ENCODE assay signal across 8 cellular contexts in the genomic region with DNA sequence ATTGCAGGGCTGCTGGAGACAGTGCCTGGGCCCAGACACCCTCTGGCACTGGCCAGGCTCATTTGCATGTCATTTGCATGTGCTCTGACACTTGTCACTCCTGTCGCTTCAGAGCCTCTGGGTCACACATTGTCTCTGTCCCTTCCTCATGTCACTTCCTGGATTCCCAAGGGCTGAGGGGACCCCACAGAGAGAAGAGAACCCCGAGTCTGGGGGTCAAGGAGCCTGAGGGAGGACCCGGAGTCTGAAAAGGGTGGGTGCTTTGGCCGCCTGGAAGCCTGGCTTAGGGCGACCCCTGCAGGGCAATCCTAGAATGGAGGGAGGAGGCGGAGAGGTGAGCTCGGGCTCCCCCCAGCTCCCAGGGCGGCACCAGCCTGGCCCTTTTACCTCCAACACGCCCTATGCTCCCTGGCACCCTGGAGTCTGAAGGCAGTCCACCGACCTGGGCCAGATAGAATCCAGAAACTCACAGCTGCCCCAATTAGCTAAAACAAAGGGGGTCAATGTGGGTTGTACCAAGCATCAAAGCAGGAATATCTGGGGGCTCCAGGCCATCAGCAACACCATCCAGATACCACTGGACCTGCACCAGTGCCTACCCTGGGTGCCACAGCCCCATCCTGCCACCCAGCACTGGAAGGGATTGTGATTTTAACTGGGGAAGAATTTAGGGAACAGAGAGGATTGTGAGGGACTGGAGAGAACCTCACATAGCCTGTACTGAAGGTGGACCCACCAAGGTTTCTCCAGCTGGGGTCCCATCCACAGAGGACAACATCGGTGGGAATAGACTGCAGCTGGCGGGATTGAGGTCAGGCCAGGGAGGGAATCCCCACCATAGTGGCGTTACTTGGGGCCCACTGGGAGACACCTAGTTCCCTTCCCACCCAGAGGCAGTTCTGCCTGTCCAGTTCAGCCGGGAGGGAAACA.
DNase-seq lines count a peak whose midpoint lies in the region; ATAC-seq and TF ChIP-seq lines count a peak whose summit lies in the region.

No MANE protein-coding gene starts in this region.

- DNase-seq in AG09309 (ENCODE audit: low read depth) (no peak), SW480 (ENCODE audit: low spot score) (peak; percentile 64), amygdala (lab: John Stamatoyannopoulos, UW) (peak in 30 of 56 donors; percentile 2 to 58 (median 26)), iPS-NIHi11 (ENCODE audit: low spot score) (peak; percentile 92)
- peak; percentile 59 to 67 for DNase-seq in stimulated activated CD4-positive, alpha-beta T cell treated with anti-CD3 and anti-CD28 coated beads, Interleukin-1b, Interleukin-23, amount 100 ng/mL, for 1 hour (ENCODE audit: low read depth in 2 of 2)

- ATAC-seq in GM18517 (IDR thresholded peaks at IDR 0.05; ENCODE audit: unreplicated experiment) (peak; percentile 59), HG03457 (IDR thresholded peaks at IDR 0.05; ENCODE audit: unreplicated experiment) (peak; percentile 53), HG02973 (IDR thresholded peaks at IDR 0.05; ENCODE audit: unreplicated experiment) (no peak)

- no peak overlapping the region for H3K4me3 ChIP-seq in AG09309 (ENCODE audit: control insufficient read depth, low read depth, low read length)

- TF ChIP-seq CTCF in AG09309 (IDR thresholded peaks at IDR 0.05; ENCODE audit: control insufficient read depth, insufficient read depth, low read depth, low read length, missing control alignments), result peak; percentile 74
